In genomic region chr7:121385800-121386179, GRCh38 we compare ENCODE assay signal across 7 cellular contexts. TPM values are rescaled to one million over a fixed set of nuclear protein-coding genes. Genes with fewer than 3 reads are reported as not detected.
DNase-seq lines count a peak whose midpoint lies in the region; ATAC-seq and TF ChIP-seq lines count a peak whose summit lies in the region.

No MANE protein-coding gene starts in this region.

- no peak overlapping the region for H3K27ac Mint-ChIP-seq in H9

- no peak overlapping the region for H2BK15ac ChIP-seq in H9 (ENCODE audit: low read depth, low read length)

- H3K4me1 Mint-ChIP-seq in H9 = peaks cover 19 to 30% of the 10 kb centered on the region in 2 experiments

- H3K9me3 Mint-ChIP-seq in H9 = no peaks in the 10 kb centered on the region

- H3K9me2 ChIP-seq in HCT116 (ENCODE audit: insufficient read depth) = no peaks in the 10 kb centered on the region

- H2BK20ac ChIP-seq in H9 (ENCODE audit: low read depth, low read length, poor library complexity, severe bottlenecking) = no peak overlapping the region

- no peak overlapping the region for H3K9ac ChIP-seq in HCT116 (ENCODE audit: low read length)
- no peak overlapping the region for H3K9ac ChIP-seq in H9 (ENCODE audit: extremely low read depth, insufficient read length, low read length)

- no peak for DNase-seq in HCT116 (ENCODE audit: low read depth, low spot score)
- DNase-seq in NCI-H2029 (lab: John Stamatoyannopoulos, UW) = peak; percentile 67
- DNase-seq in foreskin melanocyte = peak; percentile 83
- DNase-seq in H9 = no peak
- no peak for DNase-seq in HuH-7.5 (ENCODE audit: low spot score)
- no peak for DNase-seq in NCI-H1930 (lab: John Stamatoyannopoulos, UW)

- no peak for TF ChIP-seq POLR2A in HCT116 (IDR thresholded peaks at IDR 0.05; ENCODE audit: borderline replicate concordance, extremely low read depth, insufficient read depth, insufficient read length)

- TF ChIP-seq CTCF in HCT116 (IDR thresholded peaks at IDR 0.05 in 2 of 3, conservative IDR thresholded peaks at IDR 0.05 in 1 of 3; ENCODE audit: borderline replicate concordance in 1 of 3, insufficient read depth in 1 of 3, low read depth in 2 of 3, low read length in 2 of 3) (no peak), H9 (conservative IDR thresholded peaks at IDR 0.05) (no peak)

- no TSS peak for BruUV-seq in HCT116 (replicated peaks; lab: Mats Ljungman, UMichigan)

- H3K79me2 ChIP-seq in HCT116 (ENCODE audit: insufficient read depth, low read length) (peaks cover 100% of the 10 kb centered on the region), H9 (ENCODE audit: insufficient read depth, low read length) (peaks cover 25% of the 10 kb centered on the region; the same call in 1 of the 2 replicates)

- H3K36me3 ChIP-seq in HCT116 (ENCODE audit: control insufficient read depth in 1 of 2, insufficient read depth in 2 of 2, low read length in 2 of 2) = peaks cover 2 to 36% of the 10 kb centered on the region in 2 experiments

- H4K20me1 ChIP-seq in HCT116 (ENCODE audit: insufficient read depth) (peaks cover 87% of the 10 kb centered on the region), H9 (ENCODE audit: control insufficient read depth, insufficient read depth, insufficient read length) (no peaks in the 10 kb centered on the region)

- no peak overlapping the region for H2BK12ac ChIP-seq in H9 (ENCODE audit: insufficient read length, low read depth, low read length)

- H3K18ac ChIP-seq in H9 (ENCODE audit: insufficient read length, low read depth, low read length) = no peak overlapping the region

- no CpG with 5 or more reads among the region's 1 CpG for WGBS in H9 (ENCODE audit: extremely low coverage, insufficient read length, low lambda C conversion rate)

- H3K36me3 Mint-ChIP-seq in H9 (ENCODE audit: insufficient read depth in 1 of 3, low read depth in 3 of 3) = peaks cover 2 to 6% (median 4%) of the 10 kb centered on the region in 3 experiments; a peak in 3 of 7 replicates

- H2AK5ac ChIP-seq in H9 (ENCODE audit: insufficient read length, low read length) = no peak overlapping the region

- H3K27me3 ChIP-seq in HCT116 (ENCODE audit: insufficient read depth, low read length) = no peaks in the 10 kb centered on the region
- H3K27me3 ChIP-seq in H9 (ENCODE audit: insufficient read depth, low read length) = no peaks in the 10 kb centered on the region

- H2AFZ ChIP-seq in HCT116 (ENCODE audit: low read depth, low read length, poor library complexity, severe bottlenecking) (no peak overlapping the region), H9 (ENCODE audit: low read length) (no peak overlapping the region)

- H3K79me1 ChIP-seq in H9 (ENCODE audit: insufficient read depth, low read depth, low read length, poor library complexity, severe bottlenecking) = peaks cover 5% of the 10 kb centered on the region

- no peak overlapping the region for H4K5ac ChIP-seq in H9 (ENCODE audit: insufficient read length, low read depth, low read length)

- no peaks in the 10 kb centered on the region for H3K9me3 ChIP-seq in HCT116 (ENCODE audit: control insufficient read depth in 1 of 2, insufficient read depth in 1 of 2, low read depth in 1 of 2, low read length in 2 of 2)
- H3K9me3 ChIP-seq in H9 (ENCODE audit: control insufficient read depth, low read depth, low read length) = no peaks in the 10 kb centered on the region

- CTCF ChIA-PET in HCT116 (lab: Charles Lee) = interaction anchor here (1.2 to 1.6 kb wide), 2 partner anchors 11 to 19 kb away, joined by 3 to 5 read pairs; partner anchors contain the start of gene FAM3C

- no peak overlapping the region for H3T11ph ChIP-seq in H9 (ENCODE audit: low read length)

- POLR2A ChIA-PET in HCT116 (lab: Charles Lee) = interaction anchor here (0.8 kb wide), 1 partner anchor 10 kb away, joined by 3 read pairs; the partner anchor contains the start of gene FAM3C

- H3K4ac ChIP-seq in H9 (ENCODE audit: low read depth, low read length) = no peak overlapping the region

- no peak overlapping the region for H3K23ac ChIP-seq in H9 (ENCODE audit: insufficient read length, low read depth, low read length)

- H2BK5ac ChIP-seq in H9 (ENCODE audit: insufficient read length, low read length) = no peak overlapping the region

- no peak overlapping the region for H3K56ac ChIP-seq in H9 (ENCODE audit: insufficient read length, low read depth, low read length)

- H3K23me2 ChIP-seq in H9 (ENCODE audit: insufficient read length, low read depth, low read length, poor library complexity, severe bottlenecking) = no peaks in the 10 kb centered on the region

- RAD21 ChIA-PET in HCT116 (lab: Charles Lee; ENCODE audit: low non-redundant PET in 1 of 2, low total read pairs in 2 of 2, uncharacterized antibody in 2 of 2, unreplicated experiment in 2 of 2) = no interaction called here

- intact Hi-C loops in HCT116 (cut with micrococcal nuclease) = no loop called here

- no peak overlapping the region for H3K4me3 ChIP-seq in HCT116 (replicated peaks in 1 of 2; ENCODE audit: low read depth in 1 of 2, low read length in 2 of 2)

- H3K4me2 ChIP-seq in HCT116 (ENCODE audit: low read length) (peak overlapping the region; percentile 0; the same call in 1 of the 2 replicates), H9 (ENCODE audit: insufficient read depth, insufficient read length, low read length) (no peak overlapping the region)

- H3K27ac ChIP-seq in HCT116 (ENCODE audit: low read depth, low read length) = no peak overlapping the region
- H3K27ac ChIP-seq in H9 (ENCODE audit: insufficient read length, low read depth, low read length) = no peak overlapping the region

- peak; percentile 92 for ATAC-seq in GM18520 (IDR thresholded peaks at IDR 0.05; ENCODE audit: unreplicated experiment)
- 0 out of 2 replicates have a peak, but pooled peaks have one; percentile 21 for ATAC-seq in HCT116

- no peak overlapping the region for H2BK120ac ChIP-seq in H9 (ENCODE audit: low read depth, low read length, poor library complexity, severe bottlenecking)

- no peaks in the 10 kb centered on the region for H3K27me3 Mint-ChIP-seq in H9 (ENCODE audit: low read depth)

- no peak overlapping the region for H3K4me3 Mint-ChIP-seq in H9

- TF ChIP-seq RAD21 in HCT116 (IDR thresholded peaks at IDR 0.05; ENCODE audit: low read depth) = no peak

- no peak overlapping the region for H4K8ac ChIP-seq in H9 (replicated peaks; ENCODE audit: insufficient read length, low read depth, low read length)

- H4K91ac ChIP-seq in H9 (ENCODE audit: insufficient read length, low read depth, low read length) = no peak overlapping the region

- H3K4me1 ChIP-seq in HCT116 (ENCODE audit: control insufficient read depth in 1 of 2, insufficient read depth in 2 of 2, low read length in 2 of 2) = peaks cover 21 to 66% of the 10 kb centered on the region in 2 experiments; a peak in 3 of 4 replicates
- no peaks in the 10 kb centered on the region for H3K4me1 ChIP-seq in H9 (ENCODE audit: insufficient read depth, low read length)

- no peak overlapping the region for H3K14ac ChIP-seq in H9 (ENCODE audit: insufficient read depth, low read length)

TF ChIP-seq in HCT116, 20 proteins besides CTCF, POLR2A, EP300 and RAD21 (continues in another document):
- TF ChIP-seq REST (IDR thresholded peaks at IDR 0.05; ENCODE audit: low read depth) (no peak), TCF7L2 (IDR thresholded peaks at IDR 0.05; ENCODE audit: borderline replicate concordance, extremely low read depth, insufficient read depth, insufficient read length) (no peak), EZH2 (IDR thresholded peaks at IDR 0.05) (no peak), CEBPB (IDR thresholded peaks at IDR 0.05; ENCODE audit: low read depth) (no peak), ZNF274 (IDR thresholded peaks at IDR 0.05; ENCODE audit: low read depth, low read length) (no peak), YY1 (IDR thresholded peaks at IDR 0.05; ENCODE audit: extremely low read depth, insufficient replicate concordance, low read depth, low read length) (no peak), SIN3A (IDR thresholded peaks at IDR 0.05; ENCODE audit: low read depth) (no peak), SP1 (IDR thresholded peaks at IDR 0.05; ENCODE audit: low read depth) (no peak), EZH2phosphoT487 (IDR thresholded peaks at IDR 0.05; ENCODE audit: borderline replicate concordance) (no peak), ELF1 (IDR thresholded peaks at IDR 0.05; ENCODE audit: borderline replicate concordance, low read depth) (no peak), ZFX (IDR thresholded peaks at IDR 0.05) (no peak), SRF (IDR thresholded peaks at IDR 0.05; ENCODE audit: low read depth) (no peak), MAX (IDR thresholded peaks at IDR 0.05) (no peak)

RNA-seq across cellular contexts. Expression of gene FAM3C, which starts 10.3 kb away (rescaled TPM):
- 322 TPM for total RNA-seq in HCT116 (2021; ENCODE audit: unreplicated experiment)
- 103 and 148 TPM in 2 replicates for polyA plus RNA-seq in HCT116 (2012)
- 61.4 and 64.5 TPM in 2 replicates for total RNA-seq in H9 (2021)

RNA-seq across cellular contexts. Expression of gene WNT16, which starts 57.0 kb away (rescaled TPM):
- total RNA-seq in HCT116 (2021; ENCODE audit: unreplicated experiment) = 152 TPM
- 89.8 and 100 TPM in 2 replicates for polyA plus RNA-seq in HCT116 (2012)
- not detected in 2 replicates for total RNA-seq in H9 (2021)

Comparison
In these comparisons a context has a peak if more than half of its experiments do, and no peak if none do; other contexts are left out.
1. DNase-seq: peak in NCI-H2029 (single experiment) and foreskin melanocyte (single experiment); none in HCT116 (single experiment), H9 (single experiment), HuH-7.5 (single experiment) and NCI-H1930 (0 of 2).
2. RNA of gene WNT16, which starts 57.0 kb away (total RNA-seq): 152 TPM in HCT116 (single experiment); not detected in H9; every median in the first group is over 100 times any median in the second.